Comparison of ENCODE assay signal across 11 cellular contexts in the genomic region with DNA sequence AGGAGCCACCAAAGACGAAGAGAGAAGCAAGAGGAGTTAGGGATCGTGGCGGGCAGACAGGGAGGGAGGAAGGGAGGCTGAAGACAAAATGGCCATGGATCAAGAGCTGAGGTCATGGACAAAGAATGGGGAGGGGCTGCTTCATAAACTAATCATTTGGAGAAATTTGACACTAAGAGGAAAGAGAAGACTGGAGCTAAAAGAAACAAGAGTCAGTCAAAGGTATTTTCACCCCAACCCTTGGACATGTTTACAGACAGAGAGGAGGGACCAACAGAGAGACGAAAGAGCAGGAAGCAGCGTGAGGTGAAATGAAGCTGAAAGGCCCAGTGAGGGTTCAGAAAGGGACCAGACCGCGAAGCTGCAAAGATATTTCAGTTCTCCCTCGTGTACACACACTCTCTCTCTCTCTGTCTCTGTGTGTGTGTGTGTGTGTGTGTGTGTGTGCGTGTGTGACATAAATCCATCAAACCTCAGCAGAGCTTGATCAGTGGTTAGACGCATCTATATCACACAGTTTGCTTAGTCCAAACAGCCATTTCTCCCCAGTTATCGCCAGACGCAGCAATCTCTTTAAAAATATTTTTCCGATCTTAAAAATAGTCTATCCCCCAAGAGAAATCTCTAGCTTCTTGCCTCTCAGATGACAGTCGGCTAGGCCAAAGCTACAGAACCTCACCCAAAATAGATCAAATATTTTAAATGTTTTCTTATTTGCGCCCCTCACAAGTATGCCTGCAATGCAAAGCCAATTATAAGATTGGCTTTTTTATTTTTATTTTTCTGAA. TPM values are rescaled to one million over a fixed set of nuclear protein-coding genes. Genes with fewer than 3 reads are reported as not detected.
A peak's percentile ranks its signal among the peaks of the same experiment; 100 is the strongest.
DNase-seq lines count a peak whose midpoint lies in the region; ATAC-seq and FAIRE-seq lines count a peak whose summit lies in the region.
"Had no signal": no experiment of that assay in that cellular context is flagged by ENCODE, and none has a peak within 500 bp of the region (broad histone marks: within the 10 kb centered on the region; RNA-seq: fewer than 3 reads in every experiment).

No MANE protein-coding gene starts in this region.

- H3K4me1 Mint-ChIP-seq in naive thymus-derived CD8-positive, alpha-beta T cell: peaks cover 0 to 15% (median 4%) of the 10 kb centered on the region in 4 donors

- DNase-seq in AG20443 (ENCODE audit: low spot score) (peak; percentile 69), HTR-8/SVneo (ENCODE audit: insufficient read length, low spot score) (peak; percentile 17), kidney glomerular epithelial cell (lab: John Stamatoyannopoulos, UW) (peak; percentile 51), NCI-H1417 (lab: John Stamatoyannopoulos, UW) (no peak)
- DNase-seq in naive thymus-derived CD8-positive, alpha-beta T cell: no peak
- DNase-seq in effector CD8-positive, alpha-beta T cell (lab: John Stamatoyannopoulos, UW): no peak
- DNase-seq in central memory CD4-positive, alpha-beta T cell: no peak
- DNase-seq: C1 segment of cervical spinal cord had no signal

- H3K27ac Mint-ChIP-seq in naive thymus-derived CD8-positive, alpha-beta T cell: peak overlapping the region in 2 of 10 donors; percentile 2 to 61

- H3K4me3 Mint-ChIP-seq in naive thymus-derived CD8-positive, alpha-beta T cell: peak overlapping the region in 1 of 10 donors; percentile 17

- H3K9me3 Mint-ChIP-seq in naive thymus-derived CD8-positive, alpha-beta T cell: no peaks in the 10 kb centered on the region

- H3K27me3 Mint-ChIP-seq in naive thymus-derived CD8-positive, alpha-beta T cell: peaks cover 0 to 4% (median 0%) of the 10 kb centered on the region in 5 donors

- ATAC-seq in GM21390 (IDR thresholded peaks at IDR 0.05; ENCODE audit: unreplicated experiment): peak; percentile 89
- ATAC-seq in naive thymus-derived CD8-positive, alpha-beta T cell: no peak
- ATAC-seq: foreskin keratinocyte, Panc1 had no signal

- peaks cover 0 to 2% (median 0%) of the 10 kb centered on the region in 3 donors for H3K36me3 Mint-ChIP-seq in naive thymus-derived CD8-positive, alpha-beta T cell

- POLR2A ChIA-PET in naive thymus-derived CD8-positive, alpha-beta T cell (lab: Charles Lee): interaction anchor here (1.0 kb wide), 1 partner anchor 398 kb away, joined by 4 read pairs; no protein-coding TSS in a partner anchor

- FAIRE-seq in HTR-8/SVneo (lab: Jason Lieb, UNC): no peak

RNA-seq across cellular contexts. Expression of a gene that starts 12.5 kb away (rescaled TPM):
- not detected for total RNA-seq in naive thymus-derived CD8-positive, alpha-beta T cell
- not detected for polyA plus RNA-seq in naive thymus-derived CD8-positive, alpha-beta T cell

Comparison
In these comparisons a context has a peak if more than half of its experiments do, and no peak if none do; other contexts are left out.
1. DNase-seq: peak in AG20443 (single experiment), HTR-8/SVneo (single experiment) and kidney glomerular epithelial cell (single experiment); none in NCI-H1417 (0 of 3), naive thymus-derived CD8-positive, alpha-beta T cell (0 of 10), effector CD8-positive, alpha-beta T cell (single experiment) and central memory CD4-positive, alpha-beta T cell (single experiment).